In the genomic region with DNA sequence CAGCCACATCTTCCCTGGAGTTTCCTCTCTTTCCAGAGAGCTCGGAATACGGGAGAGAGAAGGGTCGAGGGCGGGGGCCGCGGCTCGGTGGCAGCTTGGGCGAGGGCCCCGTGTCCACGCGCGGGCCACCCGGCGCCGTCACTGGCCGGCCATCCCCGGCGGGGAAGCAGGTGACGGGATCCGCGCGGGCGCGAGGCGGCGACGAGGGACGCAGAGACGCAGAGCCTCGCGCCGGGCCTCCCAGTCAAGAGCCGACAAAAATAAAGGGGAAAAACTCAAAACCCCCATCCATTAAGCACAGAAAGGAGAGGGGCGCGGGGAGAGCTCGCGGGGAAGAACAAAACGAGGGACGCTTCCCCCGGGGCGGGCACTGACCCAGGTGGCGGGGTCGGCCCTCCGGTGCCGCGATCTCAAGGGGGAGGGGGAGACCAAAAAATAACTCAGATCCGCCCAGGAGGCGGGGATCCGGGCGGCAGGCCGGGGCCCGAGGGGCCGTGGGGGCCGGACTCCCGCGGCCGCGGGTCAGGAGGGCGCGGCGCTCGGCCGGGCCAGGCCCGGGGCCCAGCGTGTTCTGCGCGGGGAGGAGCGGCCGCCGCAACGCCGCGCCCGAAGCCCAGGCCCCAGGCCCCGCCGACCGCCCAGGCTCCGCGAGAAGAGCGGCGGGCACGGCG, we compare ENCODE assay signal across 8 cellular contexts. TPM values are rescaled to one million over a fixed set of nuclear protein-coding genes. Genes with fewer than 3 reads are reported as not detected.
DNase-seq lines count a peak whose midpoint lies in the region; ATAC-seq and TF ChIP-seq lines count a peak whose summit lies in the region.

No MANE protein-coding gene starts in this region.

- peak overlapping the region; percentile 95 for H3K4me2 ChIP-seq in Loucy (ENCODE audit: low read depth, low read length, poor library complexity, severe bottlenecking)

- peak overlapping the region; percentile 92 for H3K27ac Mint-ChIP-seq in activated CD4-positive, alpha-beta memory T cell treated with anti-CD3 and anti-CD28 coated beads for 36 hours
- H3K27ac Mint-ChIP-seq in mesothelial cell of epicardium = peak overlapping the region; percentile 98

- H3K36me3 Mint-ChIP-seq in activated CD4-positive, alpha-beta memory T cell treated with anti-CD3 and anti-CD28 coated beads for 36 hours = peaks cover 6% of the 10 kb centered on the region
- H3K36me3 Mint-ChIP-seq in mesothelial cell of epicardium = peaks cover 11% of the 10 kb centered on the region

- peak overlapping the region; percentile 91 for H3K9ac ChIP-seq in Loucy (ENCODE audit: low read depth, low read length, poor library complexity, severe bottlenecking)

- peaks cover 48% of the 10 kb centered on the region for H3K79me2 ChIP-seq in Loucy (ENCODE audit: insufficient read depth, low read length)

- no peaks in the 10 kb centered on the region for H3F3A ChIP-seq in Loucy (ENCODE audit: low read depth)

- H3K27me3 Mint-ChIP-seq in activated CD4-positive, alpha-beta memory T cell treated with anti-CD3 and anti-CD28 coated beads for 36 hours = no peaks in the 10 kb centered on the region
- H3K27me3 Mint-ChIP-seq in mesothelial cell of epicardium (ENCODE audit: low read depth) = no peaks in the 10 kb centered on the region

- POLR2A ChIA-PET in activated CD4-positive, alpha-beta memory T cell treated with anti-CD3 and anti-CD28 coated beads for 36 hours (lab: Charles Lee) = interaction anchor here (1.1 to 2.6 kb wide), 8 partner anchors 9 to 770 kb away, joined by 3 to 21 read pairs (median 6); a partner anchor contains a TSS

- intact Hi-C loops in activated CD4-positive, alpha-beta memory T cell treated with anti-CD3 and anti-CD28 coated beads for 36 hours (cut with micrococcal nuclease) = loop anchor here (1.0 to 5.0 kb wide), 4 partner anchors 39 to 426 kb away; a partner anchor contains a TSS

- H3K4me3 ChIP-seq in Loucy (ENCODE audit: low read length, poor library complexity, severe bottlenecking) = peak overlapping the region; percentile 97

- no peaks in the 10 kb centered on the region for H3K9me2 ChIP-seq in Loucy (replicated peaks; ENCODE audit: low read depth, low read length)

- no peaks in the 10 kb centered on the region for H3K36me3 ChIP-seq in Loucy (ENCODE audit: insufficient read depth, low read length)

- peaks cover 45% of the 10 kb centered on the region for H4K20me1 ChIP-seq in Loucy (ENCODE audit: insufficient read depth, low read length, poor library complexity, severe bottlenecking)

- H3K4me3 Mint-ChIP-seq in activated CD4-positive, alpha-beta memory T cell treated with anti-CD3 and anti-CD28 coated beads for 36 hours = peak overlapping the region; percentile 95
- H3K4me3 Mint-ChIP-seq in mesothelial cell of epicardium = peak overlapping the region; percentile 93

- ATAC-seq in GM18499 (IDR thresholded peaks at IDR 0.05; ENCODE audit: insufficient read depth, unreplicated experiment) = peak; percentile 30

- TF ChIP-seq CTCF in Loucy (conservative IDR thresholded peaks at IDR 0.05; ENCODE audit: low read length) (no peak), mesothelial cell of epicardium (IDR thresholded peaks at IDR 0.05; ENCODE audit: unreplicated experiment) (no peak)

- H3K27me3 ChIP-seq in Loucy (ENCODE audit: insufficient read depth, low read length, poor library complexity, severe bottlenecking) = no peaks in the 10 kb centered on the region

- no peaks in the 10 kb centered on the region for H3K9me3 ChIP-seq in Loucy (ENCODE audit: insufficient read depth, low read depth, low read length)

- peak overlapping the region; percentile 95 for H2AFZ ChIP-seq in Loucy (ENCODE audit: low read length)

- H3K4me1 Mint-ChIP-seq in activated CD4-positive, alpha-beta memory T cell treated with anti-CD3 and anti-CD28 coated beads for 36 hours (ENCODE audit: low read depth) = peaks cover 35% of the 10 kb centered on the region
- H3K4me1 Mint-ChIP-seq in mesothelial cell of epicardium = peaks cover 28% of the 10 kb centered on the region

- no peaks in the 10 kb centered on the region for H3K9me3 Mint-ChIP-seq in activated CD4-positive, alpha-beta memory T cell treated with anti-CD3 and anti-CD28 coated beads for 36 hours
- H3K9me3 Mint-ChIP-seq in mesothelial cell of epicardium = no peaks in the 10 kb centered on the region

- peaks cover 42% of the 10 kb centered on the region for H3K4me1 ChIP-seq in Loucy (ENCODE audit: insufficient read depth, low read length, poor library complexity, severe bottlenecking)

- DNase-seq in HCEC 1CT (peak; percentile 23), mesothelial cell of epicardium (ENCODE audit: low spot score in 2 of 2, unreplicated experiment in 2 of 2) (peak; percentile 26 to 64), middle frontal gyrus (ENCODE audit: extremely low spot score, low spot score) (no peak)
- DNase-seq in activated CD4-positive, alpha-beta memory T cell treated with anti-CD3 and anti-CD28 coated beads for 36 hours = peak; percentile 62
- peak; percentile 16 for DNase-seq in effector CD8-positive, alpha-beta T cell (lab: John Stamatoyannopoulos, UW)
- peak; percentile 9 to 17 for DNase-seq in stimulated activated CD8-positive, alpha-beta memory T cell treated with anti-CD3 and anti-CD28 coated beads, Interleukin-4, amount 100 ng/mL, for 1 hour (ENCODE audit: low read depth in 2 of 2, low spot score in 1 of 2)

- CTCF ChIA-PET in activated CD4-positive, alpha-beta memory T cell treated with anti-CD3 and anti-CD28 coated beads for 36 hours (lab: Charles Lee) = interaction anchor here (0.7 kb wide), 1 partner anchor 18 kb away, joined by 3 read pairs; no protein-coding TSS in a partner anchor

RNA-seq across cellular contexts. Expression of a gene that starts 0.7 kb away (rescaled TPM):
- 10 to 100 TPM; 12.3 to 13.1 TPM for total RNA-seq in activated CD4-positive, alpha-beta memory T cell treated with anti-CD3 and anti-CD28 coated beads for 36 hours
- total RNA-seq in mesothelial cell of epicardium = 39.2 to 41.2 TPM (median 39.4 TPM) in 3 replicates

RNA-seq across cellular contexts. Expression of a gene that starts 59.8 kb away (rescaled TPM):
- 10 to 100 TPM; 36.5 to 38.6 TPM for total RNA-seq in activated CD4-positive, alpha-beta memory T cell treated with anti-CD3 and anti-CD28 coated beads for 36 hours
- 73.5 to 75.8 TPM (median 73.8 TPM) in 3 replicates for total RNA-seq in mesothelial cell of epicardium
